Comparison of ENCODE assay signal across 9 cellular contexts in genomic region chr4:74768857-74769525, GRCh38. TPM values are rescaled to one million over a fixed set of nuclear protein-coding genes. Genes with fewer than 3 reads are reported as not detected.
DNase-seq lines count a peak whose midpoint lies in the region; ATAC-seq, FAIRE-seq and TF ChIP-seq lines count a peak whose summit lies in the region.
"Had no signal": no experiment of that assay in that cellular context is flagged by ENCODE, and none has a peak within 500 bp of the region (broad histone marks: within the 10 kb centered on the region; RNA-seq: fewer than 3 reads in every experiment).

No MANE protein-coding gene starts in this region.

- TF ChIP-seq RAD21 in HCT116 (IDR thresholded peaks at IDR 0.05; ENCODE audit: low read depth): no peak

- intact Hi-C loops in HCT116 (cut with micrococcal nuclease): no loop called here
- intact Hi-C loops in activated T-helper 2 cell treated with anti-CD3 and anti-CD28 coated beads, Interferon-gamma antibody, Interleukin-2, Interleukin-4, amounts not matched to agents 10 μg/mL and 5 μg/mL and 100 μg/mL, durations not matched to agents 14 hours and 24 hours and 36 hours (cut with micrococcal nuclease): no loop called here

- CTCF ChIA-PET in HCT116 (lab: Charles Lee): no interaction called here

- H3K4me3 ChIP-seq in HCT116 (replicated peaks in 1 of 2; ENCODE audit: low read depth in 1 of 2, low read length in 2 of 2) (peak overlapping the region in 1 of 2 experiments; percentile 3; a peak in 1 of 4 replicates), fibroblast of villous mesenchyme (ENCODE audit: low read depth, low read length) (no peak overlapping the region)

- no peak overlapping the region for H3K27ac Mint-ChIP-seq in activated T-helper 2 cell treated with anti-CD3 and anti-CD28 coated beads, Interferon-gamma antibody, Interleukin-2, Interleukin-4, amounts not matched to agents 10 μg/mL and 5 μg/mL and 100 μg/mL, durations not matched to agents 14 hours and 24 hours and 36 hours
- no peak overlapping the region for H3K27ac Mint-ChIP-seq in endothelial cell (ENCODE audit: unreplicated experiment)
- H3K27ac Mint-ChIP-seq: IgD-negative memory B cell had no signal

- H3K27ac ChIP-seq in 22Rv1 (peak overlapping the region; percentile 51), HCT116 (ENCODE audit: low read depth, low read length) (peak overlapping the region; percentile 66)

- H3K9me3 ChIP-seq in HCT116 (ENCODE audit: control insufficient read depth in 1 of 2, insufficient read depth in 1 of 2, low read depth in 1 of 2, low read length in 2 of 2): no peaks in the 10 kb centered on the region

- H3K9me3 Mint-ChIP-seq in activated T-helper 2 cell treated with anti-CD3 and anti-CD28 coated beads, Interferon-gamma antibody, Interleukin-2, Interleukin-4, amounts not matched to agents 10 μg/mL and 5 μg/mL and 100 μg/mL, durations not matched to agents 14 hours and 24 hours and 36 hours: no peaks in the 10 kb centered on the region
- no peaks in the 10 kb centered on the region for H3K9me3 Mint-ChIP-seq in endothelial cell (ENCODE audit: unreplicated experiment)

- peak overlapping the region; percentile 19 for H3K9ac ChIP-seq in HCT116 (ENCODE audit: low read length)

- no peaks in the 10 kb centered on the region for H3K36me3 ChIP-seq in HCT116 (ENCODE audit: control insufficient read depth in 1 of 2, insufficient read depth in 2 of 2, low read length in 2 of 2)

- TF ChIP-seq POLR2A in HCT116 (IDR thresholded peaks at IDR 0.05; ENCODE audit: borderline replicate concordance, extremely low read depth, insufficient read depth, insufficient read length): no peak

- H3K4me2 ChIP-seq in HCT116 (ENCODE audit: low read length): peak overlapping the region; percentile 59

- no peaks in the 10 kb centered on the region for H3K36me3 Mint-ChIP-seq in activated T-helper 2 cell treated with anti-CD3 and anti-CD28 coated beads, Interferon-gamma antibody, Interleukin-2, Interleukin-4, amounts not matched to agents 10 μg/mL and 5 μg/mL and 100 μg/mL, durations not matched to agents 14 hours and 24 hours and 36 hours (ENCODE audit: low read depth)
- no peaks in the 10 kb centered on the region for H3K36me3 Mint-ChIP-seq in endothelial cell (ENCODE audit: low read depth, unreplicated experiment)
- H3K36me3 Mint-ChIP-seq: IgD-negative memory B cell had no signal

- ATAC-seq in HCT116: peak; percentile 92
- ATAC-seq in HG02642 (IDR thresholded peaks at IDR 0.05; ENCODE audit: poor library complexity, unreplicated experiment): no peak

- RAD21 ChIA-PET in HCT116 (lab: Charles Lee; ENCODE audit: low non-redundant PET in 1 of 2, low total read pairs in 2 of 2, uncharacterized antibody in 2 of 2, unreplicated experiment in 2 of 2): no interaction called here

- no peaks in the 10 kb centered on the region for H4K20me1 ChIP-seq in HCT116 (ENCODE audit: insufficient read depth)

- H3K27me3 Mint-ChIP-seq in activated T-helper 2 cell treated with anti-CD3 and anti-CD28 coated beads, Interferon-gamma antibody, Interleukin-2, Interleukin-4, amounts not matched to agents 10 μg/mL and 5 μg/mL and 100 μg/mL, durations not matched to agents 14 hours and 24 hours and 36 hours (ENCODE audit: low read depth): no peaks in the 10 kb centered on the region
- no peaks in the 10 kb centered on the region for H3K27me3 Mint-ChIP-seq in endothelial cell (ENCODE audit: unreplicated experiment)

- no TSS peak for BruUV-seq in HCT116 (replicated peaks; lab: Mats Ljungman, UMichigan)

- peak; percentile 92 for DNase-seq in HCT116 (ENCODE audit: low read depth, low spot score)
- DNase-seq in RCC 7860 (ENCODE audit: low spot score): peak; percentile 29
- peak; percentile 19 for DNase-seq in fibroblast of villous mesenchyme (ENCODE audit: low read depth)
- no peak for DNase-seq in activated T-helper 2 cell treated with anti-CD3 and anti-CD28 coated beads, Interferon-gamma antibody, Interleukin-2, Interleukin-4, amounts not matched to agents 10 μg/mL and 5 μg/mL and 100 μg/mL, durations not matched to agents 14 hours and 24 hours and 36 hours (ENCODE audit: low spot score)
- no peak for DNase-seq in NCI-H1092 (lab: John Stamatoyannopoulos, UW)
- no peak for DNase-seq in endothelial cell (ENCODE audit: low spot score)

- no peak overlapping the region for H3K4me3 Mint-ChIP-seq in activated T-helper 2 cell treated with anti-CD3 and anti-CD28 coated beads, Interferon-gamma antibody, Interleukin-2, Interleukin-4, amounts not matched to agents 10 μg/mL and 5 μg/mL and 100 μg/mL, durations not matched to agents 14 hours and 24 hours and 36 hours (ENCODE audit: low read depth)
- no peak overlapping the region for H3K4me3 Mint-ChIP-seq in endothelial cell (ENCODE audit: unreplicated experiment)
- H3K4me3 Mint-ChIP-seq: IgD-negative memory B cell had no signal

- peak; percentile 44 for TF ChIP-seq CTCF in 22Rv1 (IDR thresholded peaks at IDR 0.05)
- TF ChIP-seq CTCF in HCT116 (IDR thresholded peaks at IDR 0.05 in 2 of 3, conservative IDR thresholded peaks at IDR 0.05 in 1 of 3; ENCODE audit: borderline replicate concordance in 1 of 3, insufficient read depth in 1 of 3, low read depth in 2 of 3, low read length in 2 of 3): 0 out of 6 replicates have a peak, but pooled peaks of 1 of the 3 experiments have one; percentile 18
- TF ChIP-seq CTCF in fibroblast of villous mesenchyme (IDR thresholded peaks at IDR 0.05; ENCODE audit: insufficient read depth, low read depth, low read length): no peak
- no peak for TF ChIP-seq CTCF in endothelial cell (IDR thresholded peaks at IDR 0.05; ENCODE audit: unreplicated experiment)

- no peaks in the 10 kb centered on the region for H3K27me3 ChIP-seq in HCT116 (ENCODE audit: insufficient read depth, low read length)

- H2AFZ ChIP-seq in HCT116 (ENCODE audit: low read depth, low read length, poor library complexity, severe bottlenecking): peak overlapping the region; percentile 91

- no peaks in the 10 kb centered on the region for H3K9me2 ChIP-seq in HCT116 (ENCODE audit: insufficient read depth)

- peaks cover 1% of the 10 kb centered on the region for H3K4me1 Mint-ChIP-seq in activated T-helper 2 cell treated with anti-CD3 and anti-CD28 coated beads, Interferon-gamma antibody, Interleukin-2, Interleukin-4, amounts not matched to agents 10 μg/mL and 5 μg/mL and 100 μg/mL, durations not matched to agents 14 hours and 24 hours and 36 hours (ENCODE audit: low read depth)
- no peaks in the 10 kb centered on the region for H3K4me1 Mint-ChIP-seq in endothelial cell (ENCODE audit: unreplicated experiment)
- H3K4me1 Mint-ChIP-seq: IgD-negative memory B cell had no signal

- no peaks in the 10 kb centered on the region for H3K79me2 ChIP-seq in HCT116 (ENCODE audit: insufficient read depth, low read length)

- peaks cover 22 to 33% of the 10 kb centered on the region in 2 experiments for H3K4me1 ChIP-seq in HCT116 (ENCODE audit: control insufficient read depth in 1 of 2, insufficient read depth in 2 of 2, low read length in 2 of 2)

- peak; percentile 56 for FAIRE-seq in RCC 7860 (lab: Jason Lieb, UNC)

- POLR2A ChIA-PET in HCT116 (lab: Charles Lee): no interaction called here

TF ChIP-seq in HCT116, 20 proteins besides CTCF, POLR2A, EP300 and RAD21 (continues in another document):
- TF ChIP-seq CEBPB (IDR thresholded peaks at IDR 0.05; ENCODE audit: low read depth) (peak; percentile 64), SP1 (IDR thresholded peaks at IDR 0.05; ENCODE audit: low read depth) (peak; percentile 88), MAX (IDR thresholded peaks at IDR 0.05) (peak; percentile 61), ZNF274 (IDR thresholded peaks at IDR 0.05; ENCODE audit: low read depth, low read length) (no peak), ATF3 (IDR thresholded peaks at IDR 0.05) (peak; percentile 60), EGR1 (IDR thresholded peaks at IDR 0.05; ENCODE audit: low read depth) (peak; percentile 68), POLR2AphosphoS5 (IDR thresholded peaks at IDR 0.05; ENCODE audit: low read depth, low read length) (peak; percentile 75), ELF1 (IDR thresholded peaks at IDR 0.05; ENCODE audit: borderline replicate concordance, low read depth) (no peak; the same call in 1 of the 2 replicates), EZH2phosphoT487 (IDR thresholded peaks at IDR 0.05; ENCODE audit: borderline replicate concordance) (no peak), EZH2 (IDR thresholded peaks at IDR 0.05) (no peak), FOSL1 (IDR thresholded peaks at IDR 0.05; ENCODE audit: low read depth) (peak; percentile 93), YY1 (IDR thresholded peaks at IDR 0.05; ENCODE audit: extremely low read depth, insufficient replicate concordance, low read depth, low read length) (no peak), SIN3A (IDR thresholded peaks at IDR 0.05; ENCODE audit: low read depth) (peak; percentile 60; the same call in 1 of the 2 replicates), JUND (IDR thresholded peaks at IDR 0.05) (peak; percentile 97), CBX3 (IDR thresholded peaks at IDR 0.05; ENCODE audit: low read depth) (peak; percentile 98), TCF7L2 (IDR thresholded peaks at IDR 0.05; ENCODE audit: borderline replicate concordance, extremely low read depth, insufficient read depth, insufficient read length) (peak; percentile 93)

RNA-seq across cellular contexts. Expression of gene BTC, which starts 25.3 kb away (rescaled TPM):
- total RNA-seq in HCT116 (2021; ENCODE audit: unreplicated experiment) (4.5 TPM), fibroblast of villous mesenchyme (0.43 TPM in 1 of 2 replicates, not detected in the other), endothelial cell (ENCODE audit: unreplicated experiment) (0.13 TPM)
- polyA plus RNA-seq in HCT116 (2012): 2.2 and 2.4 TPM in 2 replicates
- total RNA-seq in activated T-helper 2 cell treated with anti-CD3 and anti-CD28 coated beads, Interferon-gamma antibody, Interleukin-2, Interleukin-4, amounts not matched to agents 10 μg/mL and 5 μg/mL and 100 μg/mL, durations not matched to agents 14 hours and 24 hours and 36 hours: not detected in 2 replicates
- polyA plus RNA-seq: IgD-negative memory B cell had no signal

Comparison
In these comparisons a context has a peak if more than half of its experiments do, and no peak if none do; other contexts are left out.
1. DNase-seq: peak in HCT116 (single experiment), RCC 7860 (single experiment) and fibroblast of villous mesenchyme (single experiment); none in activated T-helper 2 cell treated with anti-CD3 and anti-CD28 coated beads, Interferon-gamma antibody, Interleukin-2, Interleukin-4, amounts not matched to agents 10 μg/mL and 5 μg/mL and 100 μg/mL, durations not matched to agents 14 hours and 24 hours and 36 hours (single experiment), NCI-H1092 (single experiment) and endothelial cell (single experiment).